In the genomic region with DNA sequence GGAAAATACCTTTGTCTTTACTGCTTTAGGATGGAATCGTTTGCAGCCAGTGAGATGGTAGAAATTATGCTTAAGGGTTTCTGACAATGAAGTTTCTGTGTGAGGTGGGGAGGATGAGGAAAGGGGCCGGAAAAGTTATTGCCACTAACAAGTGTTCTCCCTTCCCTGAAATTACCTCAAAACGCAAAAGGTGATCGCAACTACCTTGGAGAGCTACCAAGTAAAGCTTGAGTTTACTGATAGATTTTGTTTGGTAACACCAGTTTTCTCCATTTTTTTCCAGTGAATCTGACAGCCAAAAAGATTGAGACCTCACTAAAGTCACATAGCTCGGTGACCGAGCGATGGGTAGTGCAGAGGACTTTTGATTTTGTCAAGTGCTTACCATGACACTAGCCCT, we compare ENCODE assay signal across 10 cellular contexts. TPM values are rescaled to one million over a fixed set of nuclear protein-coding genes. Genes with fewer than 3 reads are reported as not detected.
DNase-seq lines count a peak whose midpoint lies in the region; ATAC-seq and TF ChIP-seq lines count a peak whose summit lies in the region.
"Had no signal": no experiment of that assay in that cellular context is flagged by ENCODE, and none has a peak within 500 bp of the region (broad histone marks: within the 10 kb centered on the region; RNA-seq: fewer than 3 reads in every experiment).

No MANE protein-coding gene starts in this region.

- peaks cover 6 to 7% of the 10 kb centered on the region in 2 experiments; a peak in 3 of 4 replicates for H3K36me3 ChIP-seq in HCT116 (ENCODE audit: control insufficient read depth in 1 of 2, insufficient read depth in 2 of 2, low read length in 2 of 2)

- H3K9me3 ChIP-seq in HCT116 (ENCODE audit: control insufficient read depth in 1 of 2, insufficient read depth in 1 of 2, low read depth in 1 of 2, low read length in 2 of 2), result no peaks in the 10 kb centered on the region

- H3K4me3 ChIP-seq in HCT116 (replicated peaks in 1 of 2; ENCODE audit: low read depth in 1 of 2, low read length in 2 of 2), result peak overlapping the region; percentile 76 to 88

- H3K4me1 ChIP-seq in HCT116 (ENCODE audit: control insufficient read depth in 1 of 2, insufficient read depth in 2 of 2, low read length in 2 of 2), result peaks cover 9 to 18% of the 10 kb centered on the region in 2 experiments

- peaks cover 12% of the 10 kb centered on the region for H3K36me3 Mint-ChIP-seq in activated naive CD8-positive, alpha-beta T cell treated with anti-CD3 and anti-CD28 coated beads, Interleukin-2, amount 10 ng/mL, durations not matched to agents 7 days and 5 days

- TF ChIP-seq CTCF in HCT116 (IDR thresholded peaks at IDR 0.05 in 2 of 3, conservative IDR thresholded peaks at IDR 0.05 in 1 of 3; ENCODE audit: borderline replicate concordance in 1 of 3, insufficient read depth in 1 of 3, low read depth in 2 of 3, low read length in 2 of 3) (no peak), GM10248 (IDR thresholded peaks at IDR 0.05; ENCODE audit: control extremely low read depth, extremely low read depth, low read depth, missing control alignments) (no peak), GM10266 (IDR thresholded peaks at IDR 0.05; ENCODE audit: control insufficient read depth, insufficient read depth, low read depth, missing control alignments) (no peak)

- H3K27ac ChIP-seq in HCT116 (ENCODE audit: low read depth, low read length), result peak overlapping the region; percentile 79; the same call in 1 of the 2 replicates

- peak overlapping the region; percentile 93 for H3K9ac ChIP-seq in HCT116 (ENCODE audit: low read length)

- no peaks in the 10 kb centered on the region for H3K27me3 ChIP-seq in HCT116 (ENCODE audit: insufficient read depth, low read length)

- no peaks in the 10 kb centered on the region for H4K20me1 ChIP-seq in HCT116 (ENCODE audit: insufficient read depth)

- H3K27me3 Mint-ChIP-seq in activated naive CD8-positive, alpha-beta T cell treated with anti-CD3 and anti-CD28 coated beads, Interleukin-2, amount 10 ng/mL, durations not matched to agents 7 days and 5 days, result no peaks in the 10 kb centered on the region

- DNase-seq in AG08396 (ENCODE audit: low spot score) (peak; percentile 7), HCT116 (ENCODE audit: low read depth, low spot score) (no peak), kidney tubule cell (ENCODE audit: low spot score) (peak; percentile 6), SKM-1 (lab: John Stamatoyannopoulos, UW; ENCODE audit: unreplicated experiment) (no peak), GM10248 (ENCODE audit: extremely low spot score) (no peak), GM10266 (ENCODE audit: extremely low spot score) (no peak)
- no peak for DNase-seq in activated naive CD8-positive, alpha-beta T cell treated with anti-CD3 and anti-CD28 coated beads, Interleukin-2, amount 10 ng/mL, durations not matched to agents 7 days and 5 days
- DNase-seq: cerebellar nuclear complex, NCI-H2029 treated with DMSO at 0.1 percent for 48 hours had no signal

- H3K27ac Mint-ChIP-seq in activated naive CD8-positive, alpha-beta T cell treated with anti-CD3 and anti-CD28 coated beads, Interleukin-2, amount 10 ng/mL, durations not matched to agents 7 days and 5 days, result peak overlapping the region; percentile 87

- no peak overlapping the region for H2AFZ ChIP-seq in HCT116 (ENCODE audit: low read depth, low read length, poor library complexity, severe bottlenecking)

- H3K9me2 ChIP-seq in HCT116 (ENCODE audit: insufficient read depth), result no peaks in the 10 kb centered on the region

- TF ChIP-seq RAD21 in HCT116 (IDR thresholded peaks at IDR 0.05; ENCODE audit: low read depth), result no peak

- no peak for TF ChIP-seq POLR2A in HCT116 (IDR thresholded peaks at IDR 0.05; ENCODE audit: borderline replicate concordance, extremely low read depth, insufficient read depth, insufficient read length)

- BruUV-seq in HCT116 (replicated peaks; lab: Mats Ljungman, UMichigan), result no TSS peak

- H3K4me1 Mint-ChIP-seq in activated naive CD8-positive, alpha-beta T cell treated with anti-CD3 and anti-CD28 coated beads, Interleukin-2, amount 10 ng/mL, durations not matched to agents 7 days and 5 days, result peaks cover 24% of the 10 kb centered on the region

- H3K4me2 ChIP-seq in HCT116 (ENCODE audit: low read length), result peak overlapping the region; percentile 80

- CTCF ChIA-PET in HCT116 (lab: Charles Lee), result no interaction called here
- CTCF ChIA-PET in GM10248 (lab: Yijun Ruan, JAX), result interaction anchor here (1.3 to 2.9 kb wide), 4 partner anchors 9 to 343 kb away, joined by 3 to 11 read pairs (median 3); no protein-coding TSS in a partner anchor

- peaks cover 84% of the 10 kb centered on the region for H3K79me2 ChIP-seq in HCT116 (ENCODE audit: insufficient read depth, low read length)

- ATAC-seq in HCT116 (no peak), HG03378 (IDR thresholded peaks at IDR 0.05; ENCODE audit: unreplicated experiment) (no peak)
- ATAC-seq in activated naive CD8-positive, alpha-beta T cell treated with anti-CD3 and anti-CD28 coated beads, Interleukin-2, amount 10 ng/mL, durations not matched to agents 7 days and 5 days (ENCODE audit: low read depth), result no peak

- intact Hi-C loops in HCT116 (cut with micrococcal nuclease), result no loop called here

- peak overlapping the region; percentile 94 for H3K4me3 Mint-ChIP-seq in activated naive CD8-positive, alpha-beta T cell treated with anti-CD3 and anti-CD28 coated beads, Interleukin-2, amount 10 ng/mL, durations not matched to agents 7 days and 5 days

- RAD21 ChIA-PET in HCT116 (lab: Charles Lee; ENCODE audit: low non-redundant PET in 1 of 2, low total read pairs in 2 of 2, uncharacterized antibody in 2 of 2, unreplicated experiment in 2 of 2), result no interaction called here

- no peaks in the 10 kb centered on the region for H3K9me3 Mint-ChIP-seq in activated naive CD8-positive, alpha-beta T cell treated with anti-CD3 and anti-CD28 coated beads, Interleukin-2, amount 10 ng/mL, durations not matched to agents 7 days and 5 days

- POLR2A ChIA-PET in HCT116 (lab: Charles Lee), result no interaction called here
- POLR2A ChIA-PET in activated naive CD8-positive, alpha-beta T cell treated with anti-CD3 and anti-CD28 coated beads, Interleukin-2, amount 10 ng/mL, durations not matched to agents 7 days and 5 days (lab: Charles Lee), result interaction anchor here (2.0 to 3.1 kb wide), 3 partner anchors 43 to 80 kb away, joined by 5 to 26 read pairs (median 17); partner anchors contain the start of genes CDNF, DCLRE1C, HSPA14 and MEIG1
- POLR2A ChIA-PET in GM10248 (lab: Yijun Ruan, JAX), result no interaction called here

TF ChIP-seq in HCT116, 20 proteins besides CTCF, POLR2A, EP300 and RAD21:
- TF ChIP-seq, protein P1, sequence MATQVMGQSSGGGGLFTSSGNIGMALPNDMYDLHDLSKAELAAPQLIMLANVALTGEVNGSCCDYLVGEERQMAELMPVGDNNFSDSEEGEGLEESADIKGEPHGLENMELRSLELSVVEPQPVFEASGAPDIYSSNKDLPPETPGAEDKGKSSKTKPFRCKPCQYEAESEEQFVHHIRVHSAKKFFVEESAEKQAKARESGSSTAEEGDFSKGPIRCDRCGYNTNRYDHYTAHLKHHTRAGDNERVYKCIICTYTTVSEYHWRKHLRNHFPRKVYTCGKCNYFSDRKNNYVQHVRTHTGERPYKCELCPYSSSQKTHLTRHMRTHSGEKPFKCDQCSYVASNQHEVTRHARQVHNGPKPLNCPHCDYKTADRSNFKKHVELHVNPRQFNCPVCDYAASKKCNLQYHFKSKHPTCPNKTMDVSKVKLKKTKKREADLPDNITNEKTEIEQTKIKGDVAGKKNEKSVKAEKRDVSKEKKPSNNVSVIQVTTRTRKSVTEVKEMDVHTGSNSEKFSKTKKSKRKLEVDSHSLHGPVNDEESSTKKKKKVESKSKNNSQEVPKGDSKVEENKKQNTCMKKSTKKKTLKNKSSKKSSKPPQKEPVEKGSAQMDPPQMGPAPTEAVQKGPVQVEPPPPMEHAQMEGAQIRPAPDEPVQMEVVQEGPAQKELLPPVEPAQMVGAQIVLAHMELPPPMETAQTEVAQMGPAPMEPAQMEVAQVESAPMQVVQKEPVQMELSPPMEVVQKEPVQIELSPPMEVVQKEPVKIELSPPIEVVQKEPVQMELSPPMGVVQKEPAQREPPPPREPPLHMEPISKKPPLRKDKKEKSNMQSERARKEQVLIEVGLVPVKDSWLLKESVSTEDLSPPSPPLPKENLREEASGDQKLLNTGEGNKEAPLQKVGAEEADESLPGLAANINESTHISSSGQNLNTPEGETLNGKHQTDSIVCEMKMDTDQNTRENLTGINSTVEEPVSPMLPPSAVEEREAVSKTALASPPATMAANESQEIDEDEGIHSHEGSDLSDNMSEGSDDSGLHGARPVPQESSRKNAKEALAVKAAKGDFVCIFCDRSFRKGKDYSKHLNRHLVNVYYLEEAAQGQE (IDR thresholded peaks at IDR 0.05; ENCODE audit: low read depth), result peak; percentile 42
- TF ChIP-seq ZNF274 (IDR thresholded peaks at IDR 0.05; ENCODE audit: low read depth, low read length), result no peak
- no peak for TF ChIP-seq CBX3 (IDR thresholded peaks at IDR 0.05; ENCODE audit: low read depth)

RNA-seq across cellular contexts. Expression of gene SUV39H2, which starts 1.5 kb away (rescaled TPM):
- total RNA-seq in HCT116 (2021; ENCODE audit: unreplicated experiment), result 26.6 TPM
- polyA plus RNA-seq in HCT116 (2012), result 5.7 and 9.5 TPM in 2 replicates
- 10 to 100 TPM; 19.4 to 22.3 TPM for total RNA-seq in activated naive CD8-positive, alpha-beta T cell treated with anti-CD3 and anti-CD28 coated beads, Interleukin-2, amount 10 ng/mL, durations not matched to agents 7 days and 5 days

RNA-seq across cellular contexts. Expression of gene HSPA14, which starts 42.1 kb away (rescaled TPM):
- 19.9 TPM for total RNA-seq in HCT116 (2021; ENCODE audit: unreplicated experiment)
- polyA plus RNA-seq in HCT116 (2012), result 7.8 and 9.6 TPM in 2 replicates
- total RNA-seq in activated naive CD8-positive, alpha-beta T cell treated with anti-CD3 and anti-CD28 coated beads, Interleukin-2, amount 10 ng/mL, durations not matched to agents 7 days and 5 days, result 10 to 100 TPM; 23.0 to 25.1 TPM

RNA-seq across cellular contexts. Expression of gene MSANTD7, which starts 42.1 kb away (rescaled TPM):
- 14.3 TPM for total RNA-seq in HCT116 (2021; ENCODE audit: unreplicated experiment)
- 7.1 and 7.7 TPM in 2 replicates for polyA plus RNA-seq in HCT116 (2012)
- total RNA-seq in activated naive CD8-positive, alpha-beta T cell treated with anti-CD3 and anti-CD28 coated beads, Interleukin-2, amount 10 ng/mL, durations not matched to agents 7 days and 5 days, result 10 to 100 TPM; 17.0 to 19.4 TPM

RNA-seq across cellular contexts. Expression of gene CDNF, which starts 42.4 kb away (rescaled TPM):
- total RNA-seq in HCT116 (2021; ENCODE audit: unreplicated experiment), result 1.1 TPM
- 1.2 and 1.3 TPM in 2 replicates for polyA plus RNA-seq in HCT116 (2012)
- 1 to 10 TPM in 1 of 2 experiments, under 1 TPM in 1; 0.82 to 1.0 TPM for total RNA-seq in activated naive CD8-positive, alpha-beta T cell treated with anti-CD3 and anti-CD28 coated beads, Interleukin-2, amount 10 ng/mL, durations not matched to agents 7 days and 5 days

Comparison
In these comparisons a context has a peak if more than half of its experiments do, and no peak if none do; other contexts are left out.
1. DNase-seq: peak in AG08396 (single experiment) and kidney tubule cell (single experiment); none in HCT116 (single experiment), activated naive CD8-positive, alpha-beta T cell treated with anti-CD3 and anti-CD28 coated beads, Interleukin-2, amount 10 ng/mL, durations not matched to agents 7 days and 5 days (single experiment), SKM-1 (single experiment), GM10248 (single experiment) and GM10266 (single experiment).